ENCODE assay signal across 1 cellular context in the genomic region with DNA sequence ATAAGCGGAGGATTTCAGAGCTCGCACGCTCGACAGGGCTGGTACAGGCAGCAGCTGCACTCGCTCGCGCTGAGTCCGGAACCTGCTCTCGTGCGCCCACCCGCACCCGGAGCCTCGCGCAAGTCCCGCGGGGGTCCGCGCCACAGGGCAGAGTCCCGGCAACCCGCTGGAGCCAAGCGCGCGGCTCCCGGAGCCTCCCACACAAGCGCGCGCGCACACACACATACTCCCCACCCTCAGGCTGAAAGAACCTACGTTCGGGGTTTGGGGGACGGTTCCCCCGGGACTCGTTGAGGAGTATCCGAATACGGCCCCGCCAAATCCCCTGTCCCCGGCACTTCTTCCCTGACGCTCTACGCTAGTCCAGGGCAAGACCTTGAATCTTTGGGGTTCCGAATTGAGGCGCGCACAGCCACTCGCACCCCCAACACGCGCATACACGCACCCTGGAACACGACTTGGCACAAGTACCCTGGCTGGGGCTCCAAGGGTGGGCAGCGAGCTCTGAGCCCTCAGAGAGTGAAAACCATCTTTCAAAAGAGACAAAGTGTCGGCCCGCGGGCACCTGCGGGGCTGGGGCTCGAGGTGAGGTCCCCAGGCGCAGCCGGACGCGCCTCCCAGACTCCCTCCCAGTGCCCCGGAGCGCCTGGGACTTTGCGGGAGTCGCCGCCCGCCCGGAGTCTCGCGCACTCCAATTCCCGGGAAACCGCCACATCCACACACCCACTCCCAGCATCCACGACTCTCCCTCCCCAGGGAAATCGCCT.
TF ChIP-seq lines count a peak whose summit lies in the region.

No MANE protein-coding gene starts in this region.

TF ChIP-seq in HepG2, 621 proteins besides CTCF, POLR2A, EP300 and RAD21 (continued from another document):
- TF ChIP-seq SNAPC4 (CRISPR knock-in tag; IDR thresholded peaks at IDR 0.05) (no peak), DMAP1 (CRISPR knock-in tag; IDR thresholded peaks at IDR 0.05) (no peak), HDAC6 (IDR thresholded peaks at IDR 0.05; ENCODE audit: low read depth, low read length) (no peak), DPF2 (CRISPR knock-in tag; IDR thresholded peaks at IDR 0.05; ENCODE audit: borderline replicate concordance, low read depth) (no peak), ZNF816 (CRISPR knock-in tag; IDR thresholded peaks at IDR 0.05; ENCODE audit: borderline replicate concordance) (no peak), USF2 (IDR thresholded peaks at IDR 0.05; ENCODE audit: low read depth, low read length) (no peak), USF2 (CRISPR knock-in tag; IDR thresholded peaks at IDR 0.05; ENCODE audit: borderline replicate concordance) (no peak), POGZ (CRISPR knock-in tag; IDR thresholded peaks at IDR 0.05) (no peak), CCAR2 (optimal IDR thresholded peaks at IDR 0.05; ENCODE audit: low read depth, low read length) (no peak), ZNF713 (CRISPR knock-in tag; IDR thresholded peaks at IDR 0.05) (no peak), XBP1 (CRISPR knock-in tag; IDR thresholded peaks at IDR 0.05) (no peak), ZNF121 (CRISPR knock-in tag; IDR thresholded peaks at IDR 0.05) (no peak), NBN (conservative IDR thresholded peaks at IDR 0.05) (no peak)
- TF ChIP-seq, protein P1, sequence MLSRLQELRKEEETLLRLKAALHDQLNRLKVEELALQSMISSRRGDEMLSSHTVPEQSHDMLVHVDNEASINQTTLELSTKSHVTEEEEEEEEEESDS (CRISPR knock-in tag; IDR thresholded peaks at IDR 0.05; ENCODE audit: borderline replicate concordance) = no peak
- TF ChIP-seq, protein P2, sequence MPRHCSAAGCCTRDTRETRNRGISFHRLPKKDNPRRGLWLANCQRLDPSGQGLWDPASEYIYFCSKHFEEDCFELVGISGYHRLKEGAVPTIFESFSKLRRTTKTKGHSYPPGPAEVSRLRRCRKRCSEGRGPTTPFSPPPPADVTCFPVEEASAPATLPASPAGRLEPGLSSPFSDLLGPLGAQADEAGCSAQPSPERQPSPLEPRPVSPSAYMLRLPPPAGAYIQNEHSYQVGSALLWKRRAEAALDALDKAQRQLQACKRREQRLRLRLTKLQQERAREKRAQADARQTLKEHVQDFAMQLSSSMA (CRISPR knock-in tag; IDR thresholded peaks at IDR 0.05) = no peak
TF ChIP-seq in HepG2: peak in this region for 0.
